Comparison of ENCODE assay signal across 1 cellular context in genomic region chr14:52706286-52706685, GRCh38.
A peak's percentile ranks its signal among the peaks of the same experiment; 100 is the strongest.
TF ChIP-seq lines count a peak whose summit lies in the region.

No MANE protein-coding gene starts in this region.

TF ChIP-seq in K562, 482 proteins besides CTCF, POLR2A, EP300 and RAD21:
- TF ChIP-seq ARID1B (IDR thresholded peaks at IDR 0.05) (peak; percentile 65), GATA2 (CRISPR knock-in tag; IDR thresholded peaks at IDR 0.05) (peak; percentile 39; the same call in 1 of the 2 replicates), PML (IDR thresholded peaks at IDR 0.05; ENCODE audit: low read length) (0 out of 2 replicates have a peak, but pooled peaks have one; percentile 16), MGA (IDR thresholded peaks at IDR 0.05) (peak; percentile 32; the same call in 1 of the 2 replicates), SRF (CRISPR knock-in tag; IDR thresholded peaks at IDR 0.05) (no peak), CBFA2T3 (IDR thresholded peaks at IDR 0.05) (peak; percentile 27; the same call in 1 of the 2 replicates), NCOR1 (IDR thresholded peaks at IDR 0.05) (peak; percentile 25; the same call in 1 of the 2 replicates), MNT (conservative IDR thresholded peaks at IDR 0.05) (peak in 1 of 2 experiments; percentile 22; a peak in 1 of 4 replicates), JUND (IDR thresholded peaks at IDR 0.05; ENCODE audit: borderline replicate concordance, low read depth, low read length) (peak; percentile 17; the same call in 1 of the 2 replicates), JUND (tag; IDR thresholded peaks at IDR 0.05; ENCODE audit: borderline replicate concordance, low read depth, low read length) (no peak; the same call in 2 of the 3 replicates), FOSL1 (tag; conservative IDR thresholded peaks at IDR 0.05) (peak; percentile 43; the same call in 1 of the 2 replicates), VEZF1 (CRISPR knock-in tag; IDR thresholded peaks at IDR 0.05) (peak; percentile 76), FOXJ3 (CRISPR knock-in tag; IDR thresholded peaks at IDR 0.05) (no peak), SMARCE1 (IDR thresholded peaks at IDR 0.05) (peak; percentile 64; the same call in 1 of the 2 replicates), LEF1 (IDR thresholded peaks at IDR 0.05) (peak; percentile 50), USF2 (CRISPR knock-in tag; IDR thresholded peaks at IDR 0.05) (no peak), SMARCA4 (IDR thresholded peaks at IDR 0.05) (peak; percentile 54; the same call in 1 of the 2 replicates), JUN (IDR thresholded peaks at IDR 0.05; ENCODE audit: borderline replicate concordance, low read depth, low read length) (no peak), JUN (CRISPR knock-in tag; IDR thresholded peaks at IDR 0.05; ENCODE audit: borderline replicate concordance) (no peak), STAT5A (IDR thresholded peaks at IDR 0.05; ENCODE audit: borderline replicate concordance, low read length) (peak; percentile 55), RCOR1 (IDR thresholded peaks at IDR 0.05; ENCODE audit: borderline replicate concordance in 1 of 2, low read depth in 2 of 2, low read length in 2 of 2) (peak in 1 of 2 experiments; percentile 67; a peak in 1 of 4 replicates), RNF2 (IDR thresholded peaks at IDR 0.05) (peak; percentile 55; the same call in 1 of the 2 replicates), MEIS2 (IDR thresholded peaks at IDR 0.05; ENCODE audit: partially characterized antibody) (peak; percentile 56), HIVEP1 (CRISPR knock-in tag; IDR thresholded peaks at IDR 0.05) (no peak), DPF2 (IDR thresholded peaks at IDR 0.05) (peak; percentile 70), TOE1 (IDR thresholded peaks at IDR 0.05; ENCODE audit: borderline replicate concordance) (0 out of 2 replicates have a peak, but pooled peaks have one; percentile 33), TOE1 (CRISPR knock-in tag; IDR thresholded peaks at IDR 0.05; ENCODE audit: borderline replicate concordance, low read depth) (no peak), MTA1 (IDR thresholded peaks at IDR 0.05; ENCODE audit: borderline replicate concordance) (0 out of 2 replicates have a peak, but pooled peaks have one; percentile 10), E2F4 (CRISPR knock-in tag; IDR thresholded peaks at IDR 0.05; ENCODE audit: low read depth) (no peak), ZBED1 (IDR thresholded peaks at IDR 0.05) (no peak), ZNF395 (CRISPR knock-in tag; IDR thresholded peaks at IDR 0.05) (0 out of 2 replicates have a peak, but pooled peaks have one; percentile 12), FOXA3 (CRISPR knock-in tag; conservative IDR thresholded peaks at IDR 0.05 in 1 of 2, IDR thresholded peaks at IDR 0.05 in 1 of 2) (0 out of 4 replicates have a peak, but pooled peaks of 1 of the 2 experiments have one; percentile 23), KDM1A (IDR thresholded peaks at IDR 0.05) (0 out of 4 replicates have a peak, but pooled peaks have one; percentile 39 to 40), MBD2 (IDR thresholded peaks at IDR 0.05; ENCODE audit: borderline replicate concordance, low read depth) (no peak), EGR1 (conservative IDR thresholded peaks at IDR 0.05) (peak; percentile 35; the same call in 1 of the 2 replicates), NFIC (IDR thresholded peaks at IDR 0.05) (peak; percentile 65), ATF3 (IDR thresholded peaks at IDR 0.05) (0 out of 2 replicates have a peak, but pooled peaks have one; percentile 11), ATF3 (CRISPR knock-in tag; conservative IDR thresholded peaks at IDR 0.05) (no peak)
